Comparison of ENCODE assay signal across 7 cellular contexts in the genomic region with DNA sequence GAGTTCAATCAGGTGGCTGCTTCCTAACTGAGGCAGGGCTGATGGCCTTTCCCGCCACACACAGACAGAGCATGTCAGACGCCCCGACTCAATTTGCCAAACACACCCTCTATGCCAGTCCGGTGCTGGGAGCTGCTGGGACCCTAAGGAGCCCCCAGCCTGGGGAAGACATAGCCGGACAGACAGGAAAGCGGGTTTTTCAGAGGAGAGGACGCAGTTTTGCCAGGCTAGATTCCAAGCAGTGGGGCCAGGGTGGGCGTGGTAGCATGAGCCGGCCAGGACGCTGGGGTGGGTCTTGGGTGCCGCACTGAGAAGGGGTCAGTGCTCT. TPM values are rescaled to one million over a fixed set of nuclear protein-coding genes. Genes with fewer than 3 reads are reported as not detected.
DNase-seq lines count a peak whose midpoint lies in the region; ATAC-seq and TF ChIP-seq lines count a peak whose summit lies in the region.

No MANE protein-coding gene starts in this region.

- POLR2A ChIA-PET in HEK293 (lab: Yijun Ruan, JAX): interaction anchor here (1.0 to 1.7 kb wide), 2 partner anchors 35 to 164 kb away, joined by 3 to 7 read pairs; a partner anchor contains a TSS

- H3K79me2 ChIP-seq in hepatocyte: peaks cover 7% of the 10 kb centered on the region

- peak overlapping the region; percentile 75 to 76 for H3K27ac Mint-ChIP-seq in stimulated activated naive CD8-positive, alpha-beta T cell treated with anti-CD3 and anti-CD28 coated beads, Interleukin-15, amount 100 ng/mL, for 72 hours

- TF ChIP-seq CTCF in HEK293 (tag by site-specific recombination; IDR thresholded peaks at IDR 0.05) (no peak), WI38 (IDR thresholded peaks at IDR 0.05; ENCODE audit: low read depth, low read length) (no peak), hepatocyte (IDR thresholded peaks at IDR 0.05; ENCODE audit: poor library complexity) (no peak)

- no peak overlapping the region for H3K27ac ChIP-seq in HEK293 (ENCODE audit: extremely low read depth, low read depth, low read length)
- no peak overlapping the region for H3K27ac ChIP-seq in hepatocyte

- H3K9me2 ChIP-seq in hepatocyte (replicated peaks; ENCODE audit: insufficient read depth): no peaks in the 10 kb centered on the region

- H3K4me1 ChIP-seq in HEK293 (ENCODE audit: control insufficient read depth, insufficient read depth, low read length): no peaks in the 10 kb centered on the region
- peaks cover 12% of the 10 kb centered on the region for H3K4me1 ChIP-seq in hepatocyte (ENCODE audit: insufficient read depth)

- peak overlapping the region; percentile 32 for H3K4me3 ChIP-seq in HEK293 (ENCODE audit: low read depth, low read length)
- H3K4me3 ChIP-seq in WI38 (ENCODE audit: low read depth, low read length): peak overlapping the region; percentile 18
- H3K4me3 ChIP-seq in hepatocyte: no peak overlapping the region

- H3K9me3 Mint-ChIP-seq in stimulated activated naive CD8-positive, alpha-beta T cell treated with anti-CD3 and anti-CD28 coated beads, Interleukin-15, amount 100 ng/mL, for 72 hours: no peaks in the 10 kb centered on the region

- H3K36me3 ChIP-seq in HEK293 (ENCODE audit: control insufficient read depth in 2 of 2, insufficient read depth in 1 of 2, low read length in 2 of 2): peaks cover 0 to 2% of the 10 kb centered on the region in 2 experiments; a peak in 1 of 3 replicates
- H3K36me3 ChIP-seq in hepatocyte (replicated peaks; ENCODE audit: insufficient read depth, low read depth): no peaks in the 10 kb centered on the region

- H3K4me3 Mint-ChIP-seq in stimulated activated naive CD8-positive, alpha-beta T cell treated with anti-CD3 and anti-CD28 coated beads, Interleukin-15, amount 100 ng/mL, for 72 hours: peak overlapping the region; percentile 52 to 82

- 48% methylated on average over 11 of the region's 11 CpGs for WGBS in hepatocyte (ENCODE audit: low lambda C conversion rate, missing lambda C conversion rate)

- peaks cover 61% of the 10 kb centered on the region for H3K4me1 Mint-ChIP-seq in stimulated activated naive CD8-positive, alpha-beta T cell treated with anti-CD3 and anti-CD28 coated beads, Interleukin-15, amount 100 ng/mL, for 72 hours

- DNase-seq in hepatocyte (ENCODE audit: low spot score) (no peak), middle frontal gyrus (ENCODE audit: extremely low spot score, low spot score) (no peak), NCI-H1092 (lab: John Stamatoyannopoulos, UW) (no peak), T1000 (lab: John Stamatoyannopoulos, UW) (no peak)
- no peak for DNase-seq in stimulated activated naive CD8-positive, alpha-beta T cell treated with anti-CD3 and anti-CD28 coated beads, Interleukin-15, amount 100 ng/mL, for 72 hours

- CTCF ChIA-PET in HEK293 (lab: Yijun Ruan, JAX): interaction anchor here (0.6 to 1.1 kb wide), 2 partner anchors 82 to 474 kb away, joined by 3 to 5 read pairs; no protein-coding TSS in a partner anchor

- no peak for ATAC-seq in stimulated activated naive CD8-positive, alpha-beta T cell treated with anti-CD3 and anti-CD28 coated beads, Interleukin-15, amount 100 ng/mL, for 72 hours

- peak overlapping the region; percentile 43 for H2AFZ ChIP-seq in hepatocyte

- H3K9me3 ChIP-seq in HEK293 (ENCODE audit: control insufficient read depth, insufficient read depth, low read depth, low read length) (no peaks in the 10 kb centered on the region), hepatocyte (ENCODE audit: low read depth) (no peaks in the 10 kb centered on the region)

- H3K27me3 Mint-ChIP-seq in stimulated activated naive CD8-positive, alpha-beta T cell treated with anti-CD3 and anti-CD28 coated beads, Interleukin-15, amount 100 ng/mL, for 72 hours: no peaks in the 10 kb centered on the region

- H4K20me1 ChIP-seq in hepatocyte (ENCODE audit: insufficient read depth, poor library complexity, severe bottlenecking): peaks cover 14% of the 10 kb centered on the region

- no peaks in the 10 kb centered on the region for H3K27me3 ChIP-seq in hepatocyte

- H3K4me2 ChIP-seq in hepatocyte: peak overlapping the region; percentile 95

TF ChIP-seq in HEK293, 187 proteins besides CTCF, POLR2A, EP300 and RAD21:
- TF ChIP-seq ZBTB48 (tag by site-specific recombination; IDR thresholded peaks at IDR 0.05) (no peak), KLF9 (tag by site-specific recombination; IDR thresholded peaks at IDR 0.05; ENCODE audit: low read depth) (peak; percentile 91), KLF1 (tag by site-specific recombination; IDR thresholded peaks at IDR 0.05) (peak; percentile 26; the same call in 1 of the 2 replicates)
TF ChIP-seq in HEK293: peak in this region for 2.

RNA-seq across cellular contexts. Expression of a gene that starts 19.8 kb away (rescaled TPM):
- total RNA-seq in hepatocyte: 5.5 and 9.7 TPM in 2 replicates
- polyA plus RNA-seq in hepatocyte: 10.3 and 11.1 TPM in 2 replicates

RNA-seq across cellular contexts. Expression of a gene that starts 30.6 kb away (rescaled TPM):
- total RNA-seq in hepatocyte: not detected in 2 replicates
- polyA plus RNA-seq in hepatocyte: not detected in 2 replicates

RNA-seq across cellular contexts. Expression of a gene that starts 35.6 kb away (rescaled TPM):
- 29.9 and 38.7 TPM in 2 replicates for total RNA-seq in hepatocyte
- polyA plus RNA-seq in hepatocyte: 49.5 and 52.2 TPM in 2 replicates

RNA-seq across cellular contexts. Expression of a gene that starts 56.3 kb away (rescaled TPM):
- total RNA-seq in hepatocyte: 95.7 and 133 TPM in 2 replicates
- polyA plus RNA-seq in hepatocyte: 129 and 170 TPM in 2 replicates
